8 cellular contexts compared by ENCODE assay signal in genomic region chr2:71882949-71883472, GRCh38.
DNase-seq lines count a peak whose midpoint lies in the region; ATAC-seq and TF ChIP-seq lines count a peak whose summit lies in the region.

No MANE protein-coding gene starts in this region.

- H3K79me2 ChIP-seq in HCT116 (ENCODE audit: insufficient read depth, low read length) = no peaks in the 10 kb centered on the region

- H3K4me1 ChIP-seq in HCT116 (ENCODE audit: control insufficient read depth in 1 of 2, insufficient read depth in 2 of 2, low read length in 2 of 2) = peaks cover 39 to 58% of the 10 kb centered on the region in 2 experiments
- no peaks in the 10 kb centered on the region; the same call in 1 of the 2 replicates for H3K4me1 ChIP-seq in Panc1 (ENCODE audit: control insufficient read depth, insufficient read depth, low read length)

- POLR2A ChIA-PET in HCT116 (lab: Charles Lee) = no interaction called here
- POLR2A ChIA-PET in Panc1 (lab: Charles Lee) = no interaction called here
- POLR2A ChIA-PET in activated CD4-positive, alpha-beta T cell treated with anti-CD3 and anti-CD28 coated beads, Interleukin-2, amount 10 ng/mL, durations not matched to agents 7 days and 5 days (lab: Charles Lee) = no interaction called here

- no peaks in the 10 kb centered on the region for H3K4me1 Mint-ChIP-seq in activated CD4-positive, alpha-beta T cell treated with anti-CD3 and anti-CD28 coated beads, Interleukin-2, amount 10 ng/mL, durations not matched to agents 7 days and 5 days

- peak overlapping the region; percentile 40; the same call in 1 of the 2 replicates for H3K27ac ChIP-seq in HCT116 (ENCODE audit: low read depth, low read length)
- no peak overlapping the region for H3K27ac ChIP-seq in Panc1 (ENCODE audit: low read length)

- in situ Hi-C loops in Panc1 (cut with HindIII; ENCODE audit: low pct_unique_long_range_greater_than_20kb, low sequenced_read_pairs) = no loop called here

- H3K9me3 ChIP-seq in HCT116 (ENCODE audit: control insufficient read depth in 1 of 2, insufficient read depth in 1 of 2, low read depth in 1 of 2, low read length in 2 of 2) (no peaks in the 10 kb centered on the region), Panc1 (ENCODE audit: control insufficient read depth, insufficient read depth, low read depth, low read length) (no peaks in the 10 kb centered on the region)

- H4K20me1 ChIP-seq in HCT116 (ENCODE audit: insufficient read depth) = no peaks in the 10 kb centered on the region

- no peak overlapping the region for H3K27ac Mint-ChIP-seq in activated CD4-positive, alpha-beta T cell treated with anti-CD3 and anti-CD28 coated beads, Interleukin-2, amount 10 ng/mL, durations not matched to agents 7 days and 5 days
- no peak overlapping the region for H3K27ac Mint-ChIP-seq in activated naive CD4-positive, alpha-beta T cell treated with anti-CD3 and anti-CD28 coated beads, Interleukin-2, amount 50 U/mL, for 72 hours

- H3K4me3 ChIP-seq in HCT116 (replicated peaks in 1 of 2; ENCODE audit: low read depth in 1 of 2, low read length in 2 of 2) (no peak overlapping the region; a peak in 1 of 4 replicates), Panc1 (ENCODE audit: low read depth in 2 of 2, low read length in 2 of 2) (no peak overlapping the region), fibroblast of mammary gland (ENCODE audit: control insufficient read depth, low read depth, low read length) (no peak overlapping the region)

- peaks cover 2% of the 10 kb centered on the region for H3K27me3 Mint-ChIP-seq in activated CD4-positive, alpha-beta T cell treated with anti-CD3 and anti-CD28 coated beads, Interleukin-2, amount 10 ng/mL, durations not matched to agents 7 days and 5 days

- ATAC-seq in HCT116 (peak; percentile 59), Panc1 (peak; percentile 36; the same call in 1 of the 2 replicates), omental fat pad (ENCODE audit: low FRiP score) (peak; percentile 71), GM19324 (IDR thresholded peaks at IDR 0.05; ENCODE audit: low FRiP score, unreplicated experiment) (no peak)
- ATAC-seq in activated naive CD4-positive, alpha-beta T cell treated with anti-CD3 and anti-CD28 coated beads, Interleukin-2, amount 50 U/mL, for 72 hours = no peak

- H3K36me3 ChIP-seq in HCT116 (ENCODE audit: control insufficient read depth in 1 of 2, insufficient read depth in 2 of 2, low read length in 2 of 2) = no peaks in the 10 kb centered on the region
- no peaks in the 10 kb centered on the region for H3K36me3 ChIP-seq in Panc1 (ENCODE audit: control insufficient read depth, insufficient read depth, low read length)

- no peaks in the 10 kb centered on the region for H3K9me3 Mint-ChIP-seq in activated CD4-positive, alpha-beta T cell treated with anti-CD3 and anti-CD28 coated beads, Interleukin-2, amount 10 ng/mL, durations not matched to agents 7 days and 5 days
- peaks cover 5 to 6% of the 10 kb centered on the region in 2 donors for H3K9me3 Mint-ChIP-seq in activated naive CD4-positive, alpha-beta T cell treated with anti-CD3 and anti-CD28 coated beads, Interleukin-2, amount 50 U/mL, for 72 hours

- H3K27me3 ChIP-seq in HCT116 (ENCODE audit: insufficient read depth, low read length) (no peaks in the 10 kb centered on the region), Panc1 (ENCODE audit: control insufficient read depth, insufficient read depth, low read length) (no peaks in the 10 kb centered on the region)

- intact Hi-C loops in HCT116 (cut with micrococcal nuclease) (no loop called here), Panc1 (cut with micrococcal nuclease; ENCODE audit: unreplicated experiment) (no loop called here)

- no peak for TF ChIP-seq CTCF in HCT116 (IDR thresholded peaks at IDR 0.05 in 2 of 3, conservative IDR thresholded peaks at IDR 0.05 in 1 of 3; ENCODE audit: borderline replicate concordance in 1 of 3, insufficient read depth in 1 of 3, low read depth in 2 of 3, low read length in 2 of 3)
- TF ChIP-seq CTCF in Panc1 (IDR thresholded peaks at IDR 0.05) = no peak
- TF ChIP-seq CTCF in fibroblast of mammary gland (conservative IDR thresholded peaks at IDR 0.05; ENCODE audit: control insufficient read depth, insufficient read depth, low read depth, low read length) = no peak
- TF ChIP-seq CTCF in omental fat pad (IDR thresholded peaks at IDR 0.05) = no peak

- no peak for TF ChIP-seq POLR2A in HCT116 (IDR thresholded peaks at IDR 0.05; ENCODE audit: borderline replicate concordance, extremely low read depth, insufficient read depth, insufficient read length)

- H3K4me2 ChIP-seq in HCT116 (ENCODE audit: low read length) = peak overlapping the region; percentile 58

- H3K4me3 Mint-ChIP-seq in activated CD4-positive, alpha-beta T cell treated with anti-CD3 and anti-CD28 coated beads, Interleukin-2, amount 10 ng/mL, durations not matched to agents 7 days and 5 days = no peak overlapping the region

- H2AFZ ChIP-seq in HCT116 (ENCODE audit: low read depth, low read length, poor library complexity, severe bottlenecking) = no peak overlapping the region

- TF ChIP-seq RAD21 in HCT116 (IDR thresholded peaks at IDR 0.05; ENCODE audit: low read depth) = no peak

- H3K36me3 Mint-ChIP-seq in activated CD4-positive, alpha-beta T cell treated with anti-CD3 and anti-CD28 coated beads, Interleukin-2, amount 10 ng/mL, durations not matched to agents 7 days and 5 days (ENCODE audit: low read depth) = no peaks in the 10 kb centered on the region
- no peaks in the 10 kb centered on the region for H3K36me3 Mint-ChIP-seq in activated naive CD4-positive, alpha-beta T cell treated with anti-CD3 and anti-CD28 coated beads, Interleukin-2, amount 50 U/mL, for 72 hours

- H3K9ac ChIP-seq in HCT116 (ENCODE audit: low read length) = no peak overlapping the region

- no peaks in the 10 kb centered on the region for H3K9me2 ChIP-seq in HCT116 (ENCODE audit: insufficient read depth)

- CTCF ChIA-PET in HCT116 (lab: Charles Lee) (no interaction called here), Panc1 (lab: Charles Lee) (interaction anchor here (0.5 kb wide), 1 partner anchor 341 kb away, joined by 4 read pairs; no protein-coding TSS in a partner anchor)
- CTCF ChIA-PET in activated CD4-positive, alpha-beta T cell treated with anti-CD3 and anti-CD28 coated beads, Interleukin-2, amount 10 ng/mL, durations not matched to agents 7 days and 5 days (lab: Charles Lee) = no interaction called here

- RAD21 ChIA-PET in HCT116 (lab: Charles Lee; ENCODE audit: low non-redundant PET in 1 of 2, low total read pairs in 2 of 2, uncharacterized antibody in 2 of 2, unreplicated experiment in 2 of 2) = no interaction called here

- DNase-seq in HCT116 (ENCODE audit: low read depth, low spot score) = peak; percentile 21
- DNase-seq in Panc1 (ENCODE audit: low read depth, low spot score) = no peak
- peak; percentile 96 for DNase-seq in fibroblast of mammary gland (ENCODE audit: low read depth)
- DNase-seq in omental fat pad (ENCODE audit: low spot score) = peak; percentile 75
- DNase-seq in T-helper 1 cell = no peak
- DNase-seq in activated CD4-positive, alpha-beta T cell treated with anti-CD3 and anti-CD28 coated beads, Interleukin-2, amount 10 ng/mL, durations not matched to agents 7 days and 5 days = no peak
- DNase-seq in activated naive CD4-positive, alpha-beta T cell treated with anti-CD3 and anti-CD28 coated beads, Interleukin-2, amount 50 U/mL, for 72 hours (ENCODE audit: low spot score in 2 of 2) = no peak

- BruUV-seq in HCT116 (replicated peaks; lab: Mats Ljungman, UMichigan) = no TSS peak
- BruUV-seq in Panc1 (replicated peaks; lab: Mats Ljungman, UMichigan) = no TSS peak

TF ChIP-seq in HCT116, 20 proteins besides CTCF, POLR2A, EP300 and RAD21 (continues in another document):
- TF ChIP-seq YY1 (IDR thresholded peaks at IDR 0.05; ENCODE audit: extremely low read depth, insufficient replicate concordance, low read depth, low read length) (no peak), FOSL1 (IDR thresholded peaks at IDR 0.05; ENCODE audit: low read depth) (peak; percentile 22; the same call in 1 of the 2 replicates), SIN3A (IDR thresholded peaks at IDR 0.05; ENCODE audit: low read depth) (no peak), ZNF274 (IDR thresholded peaks at IDR 0.05; ENCODE audit: low read depth, low read length) (no peak), EZH2phosphoT487 (IDR thresholded peaks at IDR 0.05; ENCODE audit: borderline replicate concordance) (no peak), MAX (IDR thresholded peaks at IDR 0.05) (no peak), SP1 (IDR thresholded peaks at IDR 0.05; ENCODE audit: low read depth) (peak; percentile 71), ZFX (IDR thresholded peaks at IDR 0.05) (no peak), ELF1 (IDR thresholded peaks at IDR 0.05; ENCODE audit: borderline replicate concordance, low read depth) (no peak), EZH2 (IDR thresholded peaks at IDR 0.05) (no peak), POLR2AphosphoS5 (IDR thresholded peaks at IDR 0.05; ENCODE audit: low read depth, low read length) (peak; percentile 47; the same call in 1 of the 2 replicates), CBX3 (IDR thresholded peaks at IDR 0.05; ENCODE audit: low read depth) (0 out of 2 replicates have a peak, but pooled peaks have one; percentile 53), ATF3 (IDR thresholded peaks at IDR 0.05) (no peak), ZBTB33 (IDR thresholded peaks at IDR 0.05; ENCODE audit: extremely low read depth, insufficient replicate concordance, low read length) (no peak), SRF (IDR thresholded peaks at IDR 0.05; ENCODE audit: low read depth) (no peak), EGR1 (IDR thresholded peaks at IDR 0.05; ENCODE audit: low read depth) (no peak)

Comparison
In these comparisons a context has a peak if more than half of its experiments do, and no peak if none do; other contexts are left out.
1. ATAC-seq: peak in HCT116 (single experiment), Panc1 (single experiment) and omental fat pad (single experiment); none in activated naive CD4-positive, alpha-beta T cell treated with anti-CD3 and anti-CD28 coated beads, Interleukin-2, amount 50 U/mL, for 72 hours (0 of 2) and GM19324 (single experiment).
2. DNase-seq: peak in HCT116 (single experiment), fibroblast of mammary gland (single experiment) and omental fat pad (single experiment); none in Panc1 (single experiment), T-helper 1 cell (0 of 5), activated CD4-positive, alpha-beta T cell treated with anti-CD3 and anti-CD28 coated beads, Interleukin-2, amount 10 ng/mL, durations not matched to agents 7 days and 5 days (single experiment) and activated naive CD4-positive, alpha-beta T cell treated with anti-CD3 and anti-CD28 coated beads, Interleukin-2, amount 50 U/mL, for 72 hours (0 of 2).